17 cellular contexts compared by ENCODE assay signal in the genomic region with DNA sequence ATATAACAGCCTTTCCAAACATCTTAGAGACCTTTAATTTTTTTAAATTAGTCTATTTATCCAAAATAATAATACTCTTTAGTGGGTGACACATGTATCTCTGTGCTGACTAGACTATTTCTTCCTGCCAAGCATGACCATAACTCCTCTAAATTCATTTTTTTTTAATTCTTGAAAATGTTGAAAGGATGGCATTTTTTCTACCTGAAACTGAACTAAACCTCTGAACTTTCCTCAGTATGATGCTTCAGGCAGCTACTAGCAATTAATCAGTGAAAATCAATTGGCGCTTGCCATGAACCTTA. TPM values are rescaled to one million over a fixed set of nuclear protein-coding genes. Genes with fewer than 3 reads are reported as not detected.
A peak's percentile ranks its signal among the peaks of the same experiment; 100 is the strongest.
DNase-seq lines count a peak whose midpoint lies in the region; ATAC-seq, FAIRE-seq and TF ChIP-seq lines count a peak whose summit lies in the region.
"Had no signal": no experiment of that assay in that cellular context is flagged by ENCODE, and none has a peak within 500 bp of the region (broad histone marks: within the 10 kb centered on the region; RNA-seq: fewer than 3 reads in every experiment).

No MANE protein-coding gene starts in this region.

- H3K27me3 ChIP-seq in left ventricle myocardium inferior (ENCODE audit: low read depth), result no peaks in the 10 kb centered on the region
- no peaks in the 10 kb centered on the region for H3K27me3 ChIP-seq in K562 (ENCODE audit: control insufficient read depth in 2 of 2, insufficient read depth in 2 of 2, low read length in 2 of 2)
- H3K27me3 ChIP-seq in osteoblast (ENCODE audit: insufficient read depth, low read length), result no peaks in the 10 kb centered on the region
- no peaks in the 10 kb centered on the region for H3K27me3 ChIP-seq in left lung

- H3K4me2 ChIP-seq in K562 (ENCODE audit: insufficient read depth, low read length) (no peak overlapping the region), osteoblast (ENCODE audit: insufficient read depth, low read length) (no peak overlapping the region)

- H3K27ac ChIP-seq in left ventricle myocardium inferior (replicated peaks) (peak overlapping the region; percentile 89), K562 (ENCODE audit: extremely low read depth, low read depth, low read length) (no peak overlapping the region), osteoblast (ENCODE audit: low read depth, low read length) (peak overlapping the region; percentile 97), left lung (no peak overlapping the region)

- CTCF ChIA-PET in K562 (lab: Yijun Ruan, JAX; ENCODE audit: low intra/inter-chr PET ratio), result no interaction called here

- DNase-seq in left ventricle myocardium inferior (no peak), Right ventricle myocardium superior (no peak), K562 (ENCODE audit: extremely low read depth in 1 of 4, low spot score in 3 of 4) (no peak), osteoblast (ENCODE audit: insufficient read length, low spot score, missing footprints) (no peak), left lung (no peak)
- DNase-seq: ACHN; CD4-positive, alpha-beta memory T cell; DMS79; NCI-H146; NCI-H345; NCI-H69; NK-92 treated with Interleukin-12 subunit alpha and Interleukin-12 subunit beta, amount 100 ng/mL, for 24 hours; PC-3 had no signal

- intact Hi-C loops in left ventricle myocardium inferior (cut with micrococcal nuclease) (loop anchor here (2.0 kb wide), 1 partner anchor 179 kb away; no protein-coding TSS in a partner anchor), Right ventricle myocardium superior (cut with DNase I) (loop anchor here (2.0 to 5.0 kb wide), 2 partner anchors 43 to 188 kb away; no protein-coding TSS in a partner anchor), K562 (cut with micrococcal nuclease) (loop anchor here (5.0 kb wide), 1 partner anchor 77 kb away; no protein-coding TSS in a partner anchor), left lung (cut with DNase I) (loop anchor here in 1 of 2 donors (5.0 to 10.0 kb wide), 2 partner anchors 105 to 188 kb away; no protein-coding TSS in a partner anchor)

- no peak for TF ChIP-seq CTCF in left ventricle myocardium inferior (IDR thresholded peaks at IDR 0.05; ENCODE audit: borderline replicate concordance)
- TF ChIP-seq CTCF in K562 (IDR thresholded peaks at IDR 0.05 in 2 of 3, conservative IDR thresholded peaks at IDR 0.05 in 1 of 3; ENCODE audit: insufficient read depth in 2 of 3, low read depth in 1 of 3, low read length in 3 of 3), result no peak
- TF ChIP-seq CTCF in osteoblast (IDR thresholded peaks at IDR 0.05; ENCODE audit: extremely low read depth, low read depth, low read length), result no peak
- TF ChIP-seq CTCF in left lung (IDR thresholded peaks at IDR 0.05), result no peak

- H3K9me1 ChIP-seq in K562 (ENCODE audit: control insufficient read depth, insufficient read depth, low read length), result no peaks in the 10 kb centered on the region

- ATAC-seq in Right ventricle myocardium superior (ENCODE audit: poor library complexity) (no peak), K562 (no peak), SK-N-SH treated with all-trans-retinoic acid at 6 μM for 48 hours (no peak), left lung (no peak), HG03439 (IDR thresholded peaks at IDR 0.05; ENCODE audit: unreplicated experiment) (no peak)
- ATAC-seq: GM12878, PC-3 had no signal

- H3K9ac ChIP-seq in K562 (ENCODE audit: insufficient read depth in 1 of 2, low read depth in 2 of 2, low read length in 2 of 2), result no peak overlapping the region

- POLR2A ChIA-PET in K562 (lab: Yijun Ruan, JAX), result no interaction called here

- FAIRE-seq in K562 (lab: Jason Lieb, UNC), result no peak
- FAIRE-seq: GM12878 had no signal

- H3K36me3 ChIP-seq in left ventricle myocardium inferior, result no peaks in the 10 kb centered on the region
- H3K36me3 ChIP-seq in K562 (ENCODE audit: control insufficient read depth, insufficient read depth, low read length), result no peaks in the 10 kb centered on the region
- no peaks in the 10 kb centered on the region for H3K36me3 ChIP-seq in osteoblast (ENCODE audit: insufficient read depth, low read length)
- H3K36me3 ChIP-seq in left lung, result no peaks in the 10 kb centered on the region

- TF ChIP-seq EP300 in K562 (IDR thresholded peaks at IDR 0.05; ENCODE audit: low read length), result no peak

- H4K20me1 ChIP-seq in K562 (replicated peaks; ENCODE audit: control insufficient read depth, insufficient read depth, low read length) (no peaks in the 10 kb centered on the region), osteoblast (ENCODE audit: insufficient read depth, low read length) (no peaks in the 10 kb centered on the region)

- TF ChIP-seq POLR2A in K562 (conservative IDR thresholded peaks at IDR 0.05), result no peak

- no peak for TF ChIP-seq RAD21 in K562 (CRISPR knock-in tag; conservative IDR thresholded peaks at IDR 0.05 in 1 of 2, IDR thresholded peaks at IDR 0.05 in 1 of 2)

- H2AFZ ChIP-seq in K562 (ENCODE audit: low read depth, low read length) (no peak overlapping the region), osteoblast (ENCODE audit: low read length) (no peak overlapping the region)

- no TSS peak for BruUV-seq in K562 (replicated peaks; lab: Mats Ljungman, UMichigan)

- no peaks in the 10 kb centered on the region for H3K79me2 ChIP-seq in K562 (ENCODE audit: control insufficient read depth, insufficient read depth, low read length)
- H3K79me2 ChIP-seq in osteoblast (ENCODE audit: insufficient read depth, low read length), result peaks cover 4% of the 10 kb centered on the region

- peaks cover 75% of the 10 kb centered on the region for H3K4me1 ChIP-seq in left ventricle myocardium inferior
- peaks cover 4 to 22% of the 10 kb centered on the region in 2 experiments; a peak in 2 of 5 replicates for H3K4me1 ChIP-seq in K562 (replicated peaks in 1 of 2; ENCODE audit: control insufficient read depth in 2 of 2, insufficient read depth in 2 of 2, low read length in 2 of 2)
- H3K4me1 ChIP-seq in osteoblast (ENCODE audit: insufficient read depth, low read length), result peaks cover 72% of the 10 kb centered on the region
- H3K4me1 ChIP-seq in left lung, result peaks cover 0 to 9% of the 10 kb centered on the region in 2 donors

- WGBS in K562 (ENCODE audit: insufficient coverage, low coverage, missing lambda C conversion rate), result 88% methylated on average over 1 of the region's 1 CpG

- no peak overlapping the region for H3K4me3 ChIP-seq in left ventricle myocardium inferior
- no peak overlapping the region for H3K4me3 ChIP-seq in K562
- H3K4me3 ChIP-seq in osteoblast (ENCODE audit: insufficient read depth, low read length), result no peak overlapping the region
- H3K4me3 ChIP-seq in left lung, result no peak overlapping the region
- H3K4me3 ChIP-seq: GM12878 had no signal

- H3K9me3 ChIP-seq in left ventricle myocardium inferior (replicated peaks) (no peaks in the 10 kb centered on the region), K562 (replicated peaks; ENCODE audit: control insufficient read depth, insufficient read depth, low read depth, low read length) (no peaks in the 10 kb centered on the region), osteoblast (ENCODE audit: low read depth, low read length) (no peaks in the 10 kb centered on the region), left lung (no peaks in the 10 kb centered on the region)

- in situ Hi-C loops in K562 (cut with MboI), result no loop called here

TF ChIP-seq in K562, 482 proteins besides CTCF, POLR2A, EP300 and RAD21:
- peak; percentile 44 for TF ChIP-seq C11orf30 (IDR thresholded peaks at IDR 0.05; ENCODE audit: low read depth)
- peak; percentile 26; the same call in 1 of the 2 replicates for TF ChIP-seq MAFF (IDR thresholded peaks at IDR 0.05; ENCODE audit: low read length)
- peak; percentile 72 for TF ChIP-seq ZNF316 (IDR thresholded peaks at IDR 0.05)
- no peak for TF ChIP-seq TCF3 (CRISPR knock-in tag; IDR thresholded peaks at IDR 0.05)

TF ChIP-seq in SK-N-SH treated with all-trans-retinoic acid at 6 μM for 48 hours, 23 proteins besides CTCF, POLR2A, EP300 and RAD21:
- no peak for TF ChIP-seq OSR1 (CRISPR knock-in tag; IDR thresholded peaks at IDR 0.05)
- no peak for TF ChIP-seq ZC3H10 (CRISPR knock-in tag; IDR thresholded peaks at IDR 0.05)
- no peak for TF ChIP-seq BACH2 (CRISPR knock-in tag; IDR thresholded peaks at IDR 0.05; ENCODE audit: borderline replicate concordance)
- no peak for TF ChIP-seq ISL1 (CRISPR knock-in tag; IDR thresholded peaks at IDR 0.05)
- TF ChIP-seq, protein P1, sequence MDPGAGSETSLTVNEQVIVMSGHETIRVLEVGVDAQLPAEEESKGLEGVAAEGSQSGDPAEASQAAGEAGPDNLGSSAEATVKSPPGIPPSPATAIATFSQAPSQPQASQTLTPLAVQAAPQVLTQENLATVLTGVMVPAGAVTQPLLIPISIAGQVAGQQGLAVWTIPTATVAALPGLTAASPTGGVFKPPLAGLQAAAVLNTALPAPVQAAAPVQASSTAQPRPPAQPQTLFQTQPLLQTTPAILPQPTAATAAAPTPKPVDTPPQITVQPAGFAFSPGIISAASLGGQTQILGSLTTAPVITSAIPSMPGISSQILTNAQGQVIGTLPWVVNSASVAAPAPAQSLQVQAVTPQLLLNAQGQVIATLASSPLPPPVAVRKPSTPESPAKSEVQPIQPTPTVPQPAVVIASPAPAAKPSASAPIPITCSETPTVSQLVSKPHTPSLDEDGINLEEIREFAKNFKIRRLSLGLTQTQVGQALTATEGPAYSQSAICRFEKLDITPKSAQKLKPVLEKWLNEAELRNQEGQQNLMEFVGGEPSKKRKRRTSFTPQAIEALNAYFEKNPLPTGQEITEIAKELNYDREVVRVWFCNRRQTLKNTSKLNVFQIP (CRISPR knock-in tag; IDR thresholded peaks at IDR 0.05; ENCODE audit: borderline replicate concordance, low read depth), result no peak

RNA-seq across cellular contexts. Expression of a gene that starts 42.4 kb away (rescaled TPM):
- 982 TPM for total RNA-seq in left ventricle myocardium inferior
- 979 TPM for total RNA-seq in Right ventricle myocardium superior
- 262 and 263 TPM in 2 replicates for total RNA-seq in K562 (2011; cell fraction: chromatin; rRNA removed; ENCODE audit: low replicate concordance)
- total RNA-seq in K562 (2011; cell fraction: nucleolus; rRNA removed), result 100 and 103 TPM in 2 replicates
- 170 and 292 TPM in 2 replicates for total RNA-seq in K562 (2011; cell fraction: nucleoplasm; rRNA removed)
- 36.9 and 48.3 TPM in 2 replicates for total RNA-seq in K562 (2014; rRNA removed)
- total RNA-seq in K562 (2014; rRNA removed; fragmentation: Illumina TruSeq; extraction: Trizol), result 79.8 and 82.1 TPM in 2 replicates
- 58.5 and 62.5 TPM in 2 replicates for total RNA-seq in K562 (2015; rRNA removed; fragmentation: Illumina TruSeq; extraction: Trizol)
- 89.9 and 97.5 TPM in 2 replicates for total RNA-seq in K562 (2021)
- 100 and 126 TPM in 2 replicates for polyA plus RNA-seq in K562 (2011; rRNA removed)
- 84.4 and 144 TPM in 2 replicates for polyA plus RNA-seq in K562 (2011; cell fraction: cytosol; rRNA removed)
- 60.0 and 82.0 TPM in 2 replicates for polyA plus RNA-seq in K562 (2011; cell fraction: nucleus; rRNA removed)
- 42.7 and 55.2 TPM in 2 replicates for polyA plus RNA-seq in K562 (2012)
- 117 and 127 TPM in 2 replicates for polyA plus RNA-seq in K562 (2014; fragmentation: Illumina TruSeq; extraction: Trizol)
- 10 to 100 TPM; 42.2 to 55.8 TPM for polyA plus RNA-seq in K562 (2014; fragmentation: Nextera tagmentation; extraction: Ambion mirVana)
- polyA plus RNA-seq in K562 (2014; rRNA removed), result 39.0 and 47.9 TPM in 2 replicates
- 213 and 326 TPM in 2 replicates for polyA minus RNA-seq in K562 (2011; rRNA and poly(A)+ RNA removed)
- 60.9 and 98.0 TPM in 2 replicates for polyA minus RNA-seq in K562 (2011; cell fraction: cytosol; rRNA and poly(A)+ RNA removed)
- 172 and 173 TPM in 2 replicates for polyA minus RNA-seq in K562 (2011; cell fraction: nucleus; rRNA and poly(A)+ RNA removed)
- 242 and 312 TPM in 2 replicates for total RNA-seq in osteoblast
- total RNA-seq in left lung, result 100 to 1,000 TPM in 1 of 2 donors, 10 to 100 TPM in 1; 75.7 to 105 TPM
- total RNA-seq: G401 had no signal

Comparison
In these comparisons a context has a peak if more than half of its experiments do, and no peak if none do; other contexts are left out.
1. H3K27ac ChIP-seq: peak in left ventricle myocardium inferior (single experiment) and osteoblast (single experiment); none in K562 (single experiment) and left lung (0 of 2).